Comparison of ENCODE assay signal across 1 cellular context in genomic region chr9:124652203-124652992, GRCh38.
TF ChIP-seq lines count a peak whose summit lies in the region.

No MANE protein-coding gene starts in this region.

TF ChIP-seq in SK-N-SH, 30 proteins besides CTCF, POLR2A, EP300 and RAD21 (continued from another document):
- TF ChIP-seq MAX (IDR thresholded peaks at IDR 0.05; ENCODE audit: low read depth) (peak; percentile 26; the same call in 1 of the 2 replicates), PBX3 (IDR thresholded peaks at IDR 0.05) (peak; percentile 72; the same call in 1 of the 2 replicates), FOSL2 (IDR thresholded peaks at IDR 0.05; ENCODE audit: borderline replicate concordance, low read depth) (peak; percentile 55; the same call in 1 of the 2 replicates), TAF1 (IDR thresholded peaks at IDR 0.05; ENCODE audit: borderline replicate concordance, low read depth, low read length) (no peak), NRF1 (IDR thresholded peaks at IDR 0.05; ENCODE audit: low read depth, low read length) (0 out of 2 replicates have a peak, but pooled peaks have one; percentile 2), SMC3 (IDR thresholded peaks at IDR 0.05; ENCODE audit: low read depth, low read length) (no peak), IRF3 (IDR thresholded peaks at IDR 0.05; ENCODE audit: low read depth, low read length) (no peak), GABPA (IDR thresholded peaks at IDR 0.05; ENCODE audit: low read depth) (no peak)
